ENCODE assay signal across 1 cellular context in genomic region chr6:31825553-31825952, GRCh38.
TF ChIP-seq lines count a peak whose summit lies in the region.

No MANE protein-coding gene starts in this region.

TF ChIP-seq in GM12878, 131 proteins besides CTCF, POLR2A, EP300 and RAD21:
- TF ChIP-seq YBX1 (IDR thresholded peaks at IDR 0.05), result no peak
- no peak for TF ChIP-seq NKRF (conservative IDR thresholded peaks at IDR 0.05)
- no peak for TF ChIP-seq PML (IDR thresholded peaks at IDR 0.05; ENCODE audit: low read length)
